In the genomic region with DNA sequence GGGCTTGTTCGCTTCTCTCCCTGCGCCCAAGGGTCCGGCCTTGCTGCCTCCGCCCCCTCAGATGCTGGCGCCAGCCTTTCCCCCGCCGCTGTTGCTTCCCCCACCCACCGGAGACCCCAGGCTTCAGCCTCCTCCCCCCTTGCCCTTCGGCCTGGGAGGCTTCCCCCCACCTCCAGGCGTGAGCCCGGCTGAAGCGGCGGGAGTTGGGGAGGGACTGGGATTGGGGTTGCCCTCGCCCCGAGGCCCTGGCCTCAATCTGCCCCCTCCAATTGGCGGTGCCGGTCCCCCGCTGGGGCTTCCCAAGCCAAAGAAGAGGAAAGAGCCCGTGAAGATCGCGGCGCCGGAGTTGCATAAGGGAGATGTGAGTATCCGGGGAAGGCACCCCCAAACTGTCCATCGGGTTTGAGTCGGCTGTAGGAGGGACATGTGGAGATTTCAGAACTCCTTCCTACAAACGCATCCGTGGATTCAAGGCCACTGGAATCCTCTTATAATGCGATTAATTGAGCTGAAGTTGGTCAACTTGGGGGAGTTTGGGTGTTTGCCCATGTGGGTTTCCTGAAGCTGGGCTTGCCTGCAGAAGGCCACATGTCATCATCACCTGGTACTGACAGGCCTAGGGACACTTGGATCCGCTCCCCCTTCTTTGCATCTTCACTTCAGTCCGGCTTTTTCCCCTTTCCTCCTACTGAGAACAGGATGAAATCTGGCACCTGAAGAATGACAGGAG, we compare ENCODE assay signal across 8 cellular contexts. TPM values are rescaled to one million over a fixed set of nuclear protein-coding genes. Genes with fewer than 3 reads are reported as not detected.
DNase-seq lines count a peak whose midpoint lies in the region; ATAC-seq, FAIRE-seq and TF ChIP-seq lines count a peak whose summit lies in the region.

No MANE protein-coding gene starts in this region.

- peaks cover 24 to 38% (median 35%) of the 10 kb centered on the region in 11 experiments for H3K36me3 ChIP-seq in BLaER1 treated with 17β-estradiol and CSF1 and Interleukin-3, amounts not matched to agents 10 nM and 100 nM
- H3K36me3 ChIP-seq in NT2/D1 (ENCODE audit: insufficient read depth, insufficient read length, low read length) (peaks cover 43% of the 10 kb centered on the region), right lobe of liver (peaks cover 0 to 6% (median 0%) of the 10 kb centered on the region in 4 donors)

- peaks cover 43 to 59% (median 47%) of the 10 kb centered on the region in 10 experiments for H3K4me1 ChIP-seq in BLaER1 treated with 17β-estradiol and CSF1 and Interleukin-3, amounts not matched to agents 10 nM and 100 nM
- H3K4me1 ChIP-seq in NT2/D1 (ENCODE audit: insufficient read depth, insufficient read length) = peaks cover 7% of the 10 kb centered on the region
- H3K4me1 ChIP-seq in right lobe of liver = peaks cover 0 to 32% (median 3%) of the 10 kb centered on the region in 4 donors

- no peak for FAIRE-seq in GM19239 (lab: Jason Lieb, UNC)

- no peak for TF ChIP-seq CTCF in right lobe of liver (IDR thresholded peaks at IDR 0.05)

- peak; percentile 6 for ATAC-seq in GM19452 (IDR thresholded peaks at IDR 0.05; ENCODE audit: unreplicated experiment)
- peak; percentile 1 to 8 (median 5) for ATAC-seq in right lobe of liver
- ATAC-seq in HG03571 (IDR thresholded peaks at IDR 0.05; ENCODE audit: unreplicated experiment) = no peak

- H4K20me1 ChIP-seq in BLaER1 treated with 17β-estradiol and CSF1 and Interleukin-3, amounts not matched to agents 10 nM and 100 nM = peaks cover 20 to 51% (median 44%) of the 10 kb centered on the region in 11 experiments; a peak in 20 of 22 replicates

- peak overlapping the region; percentile 83 to 96 (median 90) for H3K4me3 ChIP-seq in BLaER1 treated with 17β-estradiol and CSF1 and Interleukin-3, amounts not matched to agents 10 nM and 100 nM
- peak overlapping the region; percentile 96 for H3K4me3 ChIP-seq in NT2/D1 (ENCODE audit: insufficient read length, low read depth)
- peak overlapping the region; percentile 81 to 96 (median 91) for H3K4me3 ChIP-seq in right lobe of liver

- H3K9me3 ChIP-seq in BLaER1 treated with 17β-estradiol and CSF1 and Interleukin-3, amounts not matched to agents 10 nM and 100 nM (replicated peaks in 1 of 11) = no peaks in the 10 kb centered on the region
- H3K9me3 ChIP-seq in NT2/D1 (ENCODE audit: insufficient read depth, low read length) = no peaks in the 10 kb centered on the region
- H3K9me3 ChIP-seq in right lobe of liver = no peaks in the 10 kb centered on the region

- H3K27me3 ChIP-seq in BLaER1 treated with 17β-estradiol and CSF1 and Interleukin-3, amounts not matched to agents 10 nM and 100 nM = no peaks in the 10 kb centered on the region
- H3K27me3 ChIP-seq in NT2/D1 (ENCODE audit: insufficient read depth, insufficient read length) = no peaks in the 10 kb centered on the region
- H3K27me3 ChIP-seq in right lobe of liver = no peaks in the 10 kb centered on the region

- TF ChIP-seq POLR2A in right lobe of liver (IDR thresholded peaks at IDR 0.05) = no peak

- intact Hi-C loops in right lobe of liver (cut with DNase I) = no loop called here

- H3K27ac ChIP-seq in BLaER1 treated with 17β-estradiol and CSF1 and Interleukin-3, amounts not matched to agents 10 nM and 100 nM = peak overlapping the region; percentile 90 to 99 (median 97)
- H3K27ac ChIP-seq in right lobe of liver (peak overlapping the region; percentile 85 to 93 (median 88)), substantia nigra (ENCODE audit: low read depth, low read length, poor library complexity, severe bottlenecking) (peak overlapping the region; percentile 93)

- peak overlapping the region; percentile 78 to 100 (median 94) for H3K4me2 ChIP-seq in BLaER1 treated with 17β-estradiol and CSF1 and Interleukin-3, amounts not matched to agents 10 nM and 100 nM

- WGBS in right lobe of liver (ENCODE audit: insufficient coverage, low coverage, low lambda C conversion rate, missing lambda C conversion rate) = 1% methylated on average over 15 of the region's 31 CpGs

- peak overlapping the region; percentile 93 to 99 (median 98) for H3K9ac ChIP-seq in BLaER1 treated with 17β-estradiol and CSF1 and Interleukin-3, amounts not matched to agents 10 nM and 100 nM
- peak overlapping the region; percentile 98 for H3K9ac ChIP-seq in NT2/D1 (ENCODE audit: insufficient read length, low read depth)

- DNase-seq in NT2/D1 (ENCODE audit: low read depth, low spot score) (peak; percentile 57), right lobe of liver (peak in 1 of 3 donors; percentile 70), substantia nigra (lab: John Stamatoyannopoulos, UW) (peak in 19 of 49 donors; percentile 16 to 66 (median 46)), GM19239 (ENCODE audit: insufficient read length, low spot score) (no peak)
- peak; percentile 22 for DNase-seq in central memory CD4-positive, alpha-beta T cell

RNA-seq across cellular contexts. Expression of gene PRCC, which starts 0.7 kb away (rescaled TPM):
- 10 to 100 TPM; 17.4 to 23.4 (median 19.7) TPM for total RNA-seq in right lobe of liver

RNA-seq across cellular contexts. Expression of gene HDGF, which starts 16.6 kb away (rescaled TPM):
- 100 to 1,000 TPM; 131 to 192 (median 157) TPM for total RNA-seq in right lobe of liver

RNA-seq across cellular contexts. Expression of gene MRPL24, which starts 27.2 kb away (rescaled TPM):
- 10 to 100 TPM; 47.2 to 83.2 (median 61.4) TPM for total RNA-seq in right lobe of liver

RNA-seq across cellular contexts. Expression of gene ISG20L2, which starts 39.5 kb away (rescaled TPM):
- total RNA-seq in right lobe of liver = 10 to 100 TPM; 10.3 to 14.1 (median 12.2) TPM

RNA-seq across cellular contexts. Expression of gene METTL25B, which starts 39.8 kb away (rescaled TPM):
- 10 to 100 TPM; 11.6 to 25.7 (median 20.6) TPM for total RNA-seq in right lobe of liver
